In genomic region chr21:25562660-25563059, GRCh38 we compare ENCODE assay signal across 9 cellular contexts. TPM values are rescaled to one million over a fixed set of nuclear protein-coding genes. Genes with fewer than 3 reads are reported as not detected.
DNase-seq lines count a peak whose midpoint lies in the region; FAIRE-seq and TF ChIP-seq lines count a peak whose summit lies in the region.
"Had no signal": no experiment of that assay in that cellular context is flagged by ENCODE, and none has a peak within 500 bp of the region (broad histone marks: within the 10 kb centered on the region; RNA-seq: fewer than 3 reads in every experiment).

No MANE protein-coding gene starts in this region.

- H3K4me1 ChIP-seq in fibroblast of lung (ENCODE audit: control insufficient read depth, extremely low read depth, insufficient read depth, low read length) (peaks cover 2% of the 10 kb centered on the region), skeletal muscle satellite cell (ENCODE audit: control insufficient read depth, insufficient read depth, low read length) (peaks cover 20% of the 10 kb centered on the region)

- H3K4me3 ChIP-seq in fibroblast of lung (replicated peaks in 1 of 4; ENCODE audit: control extremely low read depth in 1 of 4, insufficient read depth in 1 of 4, low read depth in 3 of 4, low read length in 4 of 4) (peak overlapping the region; percentile 65 to 86 (median 82)), skeletal muscle satellite cell (ENCODE audit: low read length) (peak overlapping the region; percentile 83)
- H3K4me3 ChIP-seq: SK-N-MC had no signal

- peaks cover 64% of the 10 kb centered on the region for H3K4me1 Mint-ChIP-seq in T-helper 2 cell treated with Interferon-gamma antibody and Interleukin-4, amounts not matched to agents 5 μg/mL and 100 μg/mL, for 36 hours (ENCODE audit: low read depth)

- TF ChIP-seq CTCF in fibroblast of lung (conservative IDR thresholded peaks at IDR 0.05 in 1 of 2, IDR thresholded peaks at IDR 0.05 in 1 of 2; ENCODE audit: low read depth in 1 of 2, low read length in 2 of 2): no peak
- TF ChIP-seq CTCF in GM13976 (IDR thresholded peaks at IDR 0.05; ENCODE audit: borderline replicate concordance, control extremely low read depth, extremely low read depth, insufficient read depth, missing control alignments): no peak

- H3K4me2 ChIP-seq in fibroblast of lung (ENCODE audit: extremely low read depth, insufficient read depth, low read length): peak overlapping the region; percentile 84
- peak overlapping the region; percentile 90 for H3K4me2 ChIP-seq in skeletal muscle satellite cell (ENCODE audit: low read length)

- H2AFZ ChIP-seq in fibroblast of lung (ENCODE audit: low read length): peak overlapping the region; percentile 88

- H3K27ac Mint-ChIP-seq in T-helper 2 cell treated with Interferon-gamma antibody and Interleukin-4, amounts not matched to agents 5 μg/mL and 100 μg/mL, for 36 hours: peak overlapping the region; percentile 99

- no peaks in the 10 kb centered on the region for H4K20me1 ChIP-seq in fibroblast of lung (ENCODE audit: control insufficient read depth, extremely low read depth, insufficient read depth, low read length)

- no peaks in the 10 kb centered on the region for H3K9me3 Mint-ChIP-seq in T-helper 2 cell treated with Interferon-gamma antibody and Interleukin-4, amounts not matched to agents 5 μg/mL and 100 μg/mL, for 36 hours

- in situ Hi-C loops in GM13976 (cut with MboI; ENCODE audit: low sequenced_read_pairs, unreplicated experiment): loop anchor here (5.0 to 10.0 kb wide), 3 partner anchors 60 to 140 kb away; no protein-coding TSS in a partner anchor

- H3K9me3 ChIP-seq in fibroblast of lung (ENCODE audit: control insufficient read depth, insufficient read depth, low read depth, low read length) (no peaks in the 10 kb centered on the region), skeletal muscle satellite cell (replicated peaks; ENCODE audit: low read length) (no peaks in the 10 kb centered on the region)

- peak overlapping the region; percentile 77 for H3K27ac ChIP-seq in fibroblast of lung (ENCODE audit: insufficient read depth, low read length)
- H3K27ac ChIP-seq: SK-N-MC had no signal

- peak overlapping the region; percentile 98 for H3K4me3 Mint-ChIP-seq in T-helper 2 cell treated with Interferon-gamma antibody and Interleukin-4, amounts not matched to agents 5 μg/mL and 100 μg/mL, for 36 hours

- peaks cover 2% of the 10 kb centered on the region for H3K36me3 ChIP-seq in fibroblast of lung (ENCODE audit: control insufficient read depth, insufficient read depth, low read length)
- peaks cover 21% of the 10 kb centered on the region for H3K36me3 ChIP-seq in skeletal muscle satellite cell (ENCODE audit: insufficient read depth, low read length)

- H3K79me2 ChIP-seq in fibroblast of lung (ENCODE audit: control insufficient read depth, insufficient read depth, low read length): peaks cover 53% of the 10 kb centered on the region

- DNase-seq in GM19239 (ENCODE audit: insufficient read length, low spot score) (no peak), fibroblast of lung (ENCODE audit: low read depth in 2 of 2) (peak in 1 of 2 donors; percentile 25), nucleus accumbens (lab: John Stamatoyannopoulos, UW) (no peak), amygdala (lab: John Stamatoyannopoulos, UW) (no peak), GM03348 (ENCODE audit: low spot score) (no peak), GM13976 (ENCODE audit: low spot score) (no peak)
- no peak for DNase-seq in T-helper 2 cell treated with Interferon-gamma antibody and Interleukin-4, amounts not matched to agents 5 μg/mL and 100 μg/mL, for 36 hours (ENCODE audit: low spot score)

- FAIRE-seq in GM19239 (lab: Jason Lieb, UNC): peak; percentile 37

- H3K27me3 ChIP-seq in fibroblast of lung (ENCODE audit: control insufficient read depth, insufficient read depth, low read length) (no peaks in the 10 kb centered on the region), skeletal muscle satellite cell (ENCODE audit: control insufficient read depth, insufficient read depth, low read length) (no peaks in the 10 kb centered on the region)

- H3K9ac ChIP-seq in fibroblast of lung (ENCODE audit: insufficient read depth, low read length): peak overlapping the region; percentile 79
- H3K9ac ChIP-seq in skeletal muscle satellite cell (ENCODE audit: low read depth, low read length): peak overlapping the region; percentile 84

- peaks cover 30% of the 10 kb centered on the region for H3K36me3 Mint-ChIP-seq in T-helper 2 cell treated with Interferon-gamma antibody and Interleukin-4, amounts not matched to agents 5 μg/mL and 100 μg/mL, for 36 hours (ENCODE audit: low read depth)

- H3K27me3 Mint-ChIP-seq in T-helper 2 cell treated with Interferon-gamma antibody and Interleukin-4, amounts not matched to agents 5 μg/mL and 100 μg/mL, for 36 hours (ENCODE audit: low read depth): no peaks in the 10 kb centered on the region

RNA-seq across cellular contexts. Expression of gene MRPL39, which starts 44.6 kb away (rescaled TPM):
- 34.5 and 43.9 TPM in 2 replicates for total RNA-seq in fibroblast of lung
- polyA plus RNA-seq in fibroblast of lung: 30.5 and 36.3 TPM in 2 replicates
- polyA plus RNA-seq in fibroblast of lung (2012): 30.2 and 41.0 TPM in 2 replicates
- polyA minus RNA-seq in fibroblast of lung (ENCODE audit: low replicate concordance): 1.5 and 1.6 TPM in 2 replicates
- total RNA-seq in skeletal muscle satellite cell (2012; rRNA removed): 39.0 and 46.3 TPM in 2 replicates
